22 cellular contexts compared by ENCODE assay signal in the genomic region with DNA sequence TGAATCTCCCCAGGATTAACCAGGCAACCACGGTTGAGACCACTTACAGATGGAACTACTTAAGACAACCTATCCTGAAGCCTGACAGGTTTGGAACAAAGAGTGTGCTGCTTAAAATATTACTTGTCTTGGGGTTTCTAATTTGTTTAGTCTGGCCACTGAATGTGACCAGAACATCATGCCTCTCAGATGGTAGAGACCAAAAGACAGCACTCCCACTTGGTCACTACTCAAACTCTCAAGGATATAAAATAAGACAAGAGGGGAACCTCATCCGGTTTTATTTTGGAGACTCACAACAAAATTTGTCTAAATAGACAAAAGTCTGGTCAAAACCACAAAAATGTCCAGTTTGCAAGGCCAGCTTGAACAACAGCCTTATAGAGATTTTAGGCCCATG.
"Had no signal": no experiment of that assay in that cellular context is flagged by ENCODE, and none has a peak within 500 bp of the region (broad histone marks: within the 10 kb centered on the region; RNA-seq: fewer than 3 reads in every experiment).

No MANE protein-coding gene starts in this region.

- DNase-seq: effector CD4-positive, alpha-beta T cell; endodermal cell; gastrocnemius medialis; immature natural killer cell; left lung; naive thymus-derived CD4-positive, alpha-beta T cell; nephron progenitor cell; psoas muscle; retina; right lobe of liver; spleen; stimulated activated CD4-positive, alpha-beta T cell treated with anti-CD3 and anti-CD28 coated beads, Interleukin-15, amount 100 ng/mL, for 24 hours; stimulated activated CD4-positive, alpha-beta T cell treated with anti-CD3 and anti-CD28 coated beads, Interleukin-1b, Interleukin-23, amount 100 ng/mL, for 48 hours; stimulated activated CD4-positive, alpha-beta T cell treated with anti-CD3 and anti-CD28 coated beads, Interleukin-4, amount 100 ng/mL, for 4 hours; stimulated activated naive B cell treated with anti-CD40 and anti-IgM and Interleukin-4, amounts not matched to agents 10 μg/mL and 1 μg/mL and 100 μg/mL, for 72 hours; stimulated activated naive CD8-positive, alpha-beta T cell treated with anti-CD3 and anti-CD28 coated beads, Interleukin-15, amount 100 ng/mL, for 72 hours; testis; transverse colon had no signal

- H3K4me1 ChIP-seq: gastrocnemius medialis, left lung, parathyroid adenoma, psoas muscle, right lobe of liver, testis, transverse colon had no signal

- H3K4me3 ChIP-seq: coronary artery, gastrocnemius medialis, left lung, lung, psoas muscle, right lobe of liver, spleen, testis, transverse colon had no signal

- H3K36me3 ChIP-seq: gastrocnemius medialis, left lung, right lobe of liver, spleen, transverse colon had no signal

- H3K27ac ChIP-seq: coronary artery, gastrocnemius medialis, left lung, parathyroid adenoma, psoas muscle, right lobe of liver, spleen, testis, transverse colon had no signal

- H3K4me1 Mint-ChIP-seq: immature natural killer cell, nephron progenitor cell had no signal

- H3K27me3 ChIP-seq: gastrocnemius medialis, left lung, right lobe of liver, spleen, testis, transverse colon had no signal

- H2AFZ ChIP-seq: parathyroid adenoma had no signal

- H3K27me3 Mint-ChIP-seq: stimulated activated naive CD8-positive, alpha-beta T cell treated with anti-CD3 and anti-CD28 coated beads, Interleukin-15, amount 100 ng/mL, for 72 hours had no signal

- H3K27ac Mint-ChIP-seq: endodermal cell; immature natural killer cell; naive thymus-derived CD4-positive, alpha-beta T cell; nephron progenitor cell; stimulated activated naive B cell treated with anti-CD40 and anti-IgM and Interleukin-4, amounts not matched to agents 10 μg/mL and 1 μg/mL and 100 μg/mL, for 72 hours; stimulated activated naive CD8-positive, alpha-beta T cell treated with anti-CD3 and anti-CD28 coated beads, Interleukin-15, amount 100 ng/mL, for 72 hours had no signal

- H3K79me2 ChIP-seq: parathyroid adenoma had no signal

- FAIRE-seq: keratinocyte had no signal

- H3K4me3 Mint-ChIP-seq: endodermal cell; immature natural killer cell; naive thymus-derived CD4-positive, alpha-beta T cell; nephron progenitor cell; stimulated activated naive B cell treated with anti-CD40 and anti-IgM and Interleukin-4, amounts not matched to agents 10 μg/mL and 1 μg/mL and 100 μg/mL, for 72 hours; stimulated activated naive CD8-positive, alpha-beta T cell treated with anti-CD3 and anti-CD28 coated beads, Interleukin-15, amount 100 ng/mL, for 72 hours had no signal

- H3K9me3 ChIP-seq: gastrocnemius medialis, left lung, psoas muscle, right lobe of liver, spleen, testis, transverse colon had no signal

- H3K9ac ChIP-seq: parathyroid adenoma had no signal

- H3K9me3 Mint-ChIP-seq: immature natural killer cell had no signal
